Comparison of ENCODE assay signal across 2 cellular contexts in genomic region chr22:29208879-29209623, GRCh38.
TF ChIP-seq lines count a peak whose summit lies in the region.

No MANE protein-coding gene starts in this region.

TF ChIP-seq in HEK293, 187 proteins besides CTCF, POLR2A, EP300 and RAD21:
- TF ChIP-seq ZBTB7A (tag by site-specific recombination; IDR thresholded peaks at IDR 0.05; ENCODE audit: low read depth) (no peak), ZSCAN30 (tag by site-specific recombination; IDR thresholded peaks at IDR 0.05) (no peak), TSHZ1 (tag by site-specific recombination; IDR thresholded peaks at IDR 0.05; ENCODE audit: borderline replicate concordance) (no peak), ZNF830 (tag by site-specific recombination; IDR thresholded peaks at IDR 0.05; ENCODE audit: low read depth) (no peak), ZNF624 (tag by site-specific recombination; IDR thresholded peaks at IDR 0.05) (no peak), GLIS1 (tag by site-specific recombination; IDR thresholded peaks at IDR 0.05) (peak; percentile 72), ZFHX2 (tag by site-specific recombination; conservative IDR thresholded peaks at IDR 0.05) (peak; percentile 84), ZNF664 (tag by site-specific recombination; IDR thresholded peaks at IDR 0.05) (no peak), ZNF510 (tag by site-specific recombination; IDR thresholded peaks at IDR 0.05; ENCODE audit: insufficient replicate concordance) (no peak), SCRT2 (tag by site-specific recombination; IDR thresholded peaks at IDR 0.05) (no peak), ZNF133 (tag by site-specific recombination; IDR thresholded peaks at IDR 0.05) (no peak), EGR2 (tag by site-specific recombination; IDR thresholded peaks at IDR 0.05; ENCODE audit: low read depth) (peak; percentile 58), ZNF561 (tag by site-specific recombination; IDR thresholded peaks at IDR 0.05; ENCODE audit: borderline replicate concordance) (no peak), GLIS2 (tag by site-specific recombination; IDR thresholded peaks at IDR 0.05) (0 out of 2 replicates have a peak, but pooled peaks have one; percentile 44), ZNF501 (tag by site-specific recombination; IDR thresholded peaks at IDR 0.05) (no peak), ZNF26 (tag by site-specific recombination; IDR thresholded peaks at IDR 0.05) (no peak), REPIN1 (tag by site-specific recombination; IDR thresholded peaks at IDR 0.05; ENCODE audit: low read depth) (no peak), ZNF138 (tag by site-specific recombination; IDR thresholded peaks at IDR 0.05; ENCODE audit: borderline replicate concordance) (no peak), ZIC2 (tag by site-specific recombination; IDR thresholded peaks at IDR 0.05) (peak; percentile 58), ZNF785 (tag by site-specific recombination; IDR thresholded peaks at IDR 0.05) (no peak)

TF ChIP-seq in GM12878, 131 proteins besides CTCF, POLR2A, EP300 and RAD21 (continues in another document):
- TF ChIP-seq TBL1XR1 (IDR thresholded peaks at IDR 0.05; ENCODE audit: low read depth, low read length) (no peak), TCF3 (IDR thresholded peaks at IDR 0.05; ENCODE audit: borderline replicate concordance, insufficient read depth, low read depth, low read length) (no peak), POU2F2 (IDR thresholded peaks at IDR 0.05; ENCODE audit: borderline replicate concordance, low read depth, low read length) (0 out of 3 replicates have a peak, but pooled peaks have one; percentile 19), ETV6 (conservative IDR thresholded peaks at IDR 0.05 in 1 of 2, IDR thresholded peaks at IDR 0.05 in 1 of 2; ENCODE audit: borderline replicate concordance in 1 of 2, low read depth in 1 of 2) (no peak), SIX5 (IDR thresholded peaks at IDR 0.05; ENCODE audit: low read depth, low read length, severe bottlenecking) (no peak), KAT2A (conservative IDR thresholded peaks at IDR 0.05; ENCODE audit: control insufficient read depth, low read depth, low read length) (no peak), BACH1 (IDR thresholded peaks at IDR 0.05; ENCODE audit: borderline replicate concordance) (0 out of 2 replicates have a peak, but pooled peaks have one; percentile 20), MXI1 (IDR thresholded peaks at IDR 0.05; ENCODE audit: low read depth, low read length) (no peak), CREM (IDR thresholded peaks at IDR 0.05; ENCODE audit: low read depth) (no peak), YBX1 (IDR thresholded peaks at IDR 0.05) (no peak), ZSCAN29 (IDR thresholded peaks at IDR 0.05) (no peak), ZNF384 (IDR thresholded peaks at IDR 0.05; ENCODE audit: borderline replicate concordance, low read depth, low read length) (no peak), TCF7 (IDR thresholded peaks at IDR 0.05; ENCODE audit: borderline replicate concordance) (no peak), STAT3 (IDR thresholded peaks at IDR 0.05; ENCODE audit: low read depth, low read length) (no peak), NFIC (IDR thresholded peaks at IDR 0.05; ENCODE audit: low read depth, low read length) (no peak), POLR2AphosphoS5 (IDR thresholded peaks at IDR 0.05; ENCODE audit: low read length) (no peak), ASH2L (IDR thresholded peaks at IDR 0.05; ENCODE audit: borderline replicate concordance, low read depth) (no peak), ATF2 (IDR thresholded peaks at IDR 0.05; ENCODE audit: low read length) (no peak), SMARCA5 (IDR thresholded peaks at IDR 0.05) (peak; percentile 58; the same call in 1 of the 2 replicates), HCFC1 (IDR thresholded peaks at IDR 0.05; ENCODE audit: low read length) (no peak), NKRF (conservative IDR thresholded peaks at IDR 0.05) (peak; percentile 49; the same call in 1 of the 2 replicates), EGR1 (IDR thresholded peaks at IDR 0.05; ENCODE audit: borderline replicate concordance in 1 of 2, low read depth in 2 of 2, low read length in 2 of 2) (peak in 1 of 2 experiments; percentile 62; a peak in 1 of 3 replicates), NFYA (IDR thresholded peaks at IDR 0.05; ENCODE audit: borderline replicate concordance, low read depth, low read length) (no peak), RBBP5 (conservative IDR thresholded peaks at IDR 0.05) (no peak), NR2C2 (IDR thresholded peaks at IDR 0.05; ENCODE audit: borderline replicate concordance, control insufficient read depth, insufficient read length, low read depth) (no peak), IKZF2 (IDR thresholded peaks at IDR 0.05) (peak; percentile 31 to 46; a peak in 3 of 4 replicates), PAX5 (IDR thresholded peaks at IDR 0.05; ENCODE audit: borderline replicate concordance, low read depth, low read length) (peak; percentile 78), PML (IDR thresholded peaks at IDR 0.05; ENCODE audit: low read length) (no peak), BHLHE40 (IDR thresholded peaks at IDR 0.05; ENCODE audit: borderline replicate concordance in 1 of 2, low read depth in 2 of 2, low read length in 1 of 2) (peak; percentile 23 to 35; a peak in 1 of 4 replicates), RFX5 (IDR thresholded peaks at IDR 0.05; ENCODE audit: low read depth, low read length) (no peak), ZNF274 (IDR thresholded peaks at IDR 0.05; ENCODE audit: insufficient read depth, insufficient read length) (no peak), MYB (IDR thresholded peaks at IDR 0.05; ENCODE audit: borderline replicate concordance, low read depth, low read length) (no peak), SREBF2 (IDR thresholded peaks at IDR 0.05; ENCODE audit: low read length) (no peak), DPF2 (IDR thresholded peaks at IDR 0.05) (peak; percentile 49), ZNF622 (IDR thresholded peaks at IDR 0.05) (no peak), STAT1 (conservative IDR thresholded peaks at IDR 0.05) (no peak), POLR2AphosphoS2 (IDR thresholded peaks at IDR 0.05; ENCODE audit: low read depth, low read length) (no peak)
- TF ChIP-seq, protein P1, sequence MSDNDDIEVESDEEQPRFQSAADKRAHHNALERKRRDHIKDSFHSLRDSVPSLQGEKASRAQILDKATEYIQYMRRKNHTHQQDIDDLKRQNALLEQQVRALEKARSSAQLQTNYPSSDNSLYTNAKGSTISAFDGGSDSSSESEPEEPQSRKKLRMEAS (IDR thresholded peaks at IDR 0.05; ENCODE audit: low read depth, low read length), result no peak
- TF ChIP-seq, protein P2, sequence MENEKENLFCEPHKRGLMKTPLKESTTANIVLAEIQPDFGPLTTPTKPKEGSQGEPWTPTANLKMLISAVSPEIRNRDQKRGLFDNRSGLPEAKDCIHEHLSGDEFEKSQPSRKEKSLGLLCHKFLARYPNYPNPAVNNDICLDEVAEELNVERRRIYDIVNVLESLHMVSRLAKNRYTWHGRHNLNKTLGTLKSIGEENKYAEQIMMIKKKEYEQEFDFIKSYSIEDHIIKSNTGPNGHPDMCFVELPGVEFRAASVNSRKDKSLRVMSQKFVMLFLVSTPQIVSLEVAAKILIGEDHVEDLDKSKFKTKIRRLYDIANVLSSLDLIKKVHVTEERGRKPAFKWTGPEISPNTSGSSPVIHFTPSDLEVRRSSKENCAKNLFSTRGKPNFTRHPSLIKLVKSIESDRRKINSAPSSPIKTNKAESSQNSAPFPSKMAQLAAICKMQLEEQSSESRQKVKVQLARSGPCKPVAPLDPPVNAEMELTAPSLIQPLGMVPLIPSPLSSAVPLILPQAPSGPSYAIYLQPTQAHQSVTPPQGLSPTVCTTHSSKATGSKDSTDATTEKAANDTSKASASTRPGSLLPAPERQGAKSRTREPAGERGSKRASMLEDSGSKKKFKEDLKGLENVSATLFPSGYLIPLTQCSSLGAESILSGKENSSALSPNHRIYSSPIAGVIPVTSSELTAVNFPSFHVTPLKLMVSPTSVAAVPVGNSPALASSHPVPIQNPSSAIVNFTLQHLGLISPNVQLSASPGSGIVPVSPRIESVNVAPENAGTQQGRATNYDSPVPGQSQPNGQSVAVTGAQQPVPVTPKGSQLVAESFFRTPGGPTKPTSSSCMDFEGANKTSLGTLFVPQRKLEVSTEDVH (IDR thresholded peaks at IDR 0.05; ENCODE audit: low read depth, partially characterized antibody), result no peak
- TF ChIP-seq, protein P3, sequence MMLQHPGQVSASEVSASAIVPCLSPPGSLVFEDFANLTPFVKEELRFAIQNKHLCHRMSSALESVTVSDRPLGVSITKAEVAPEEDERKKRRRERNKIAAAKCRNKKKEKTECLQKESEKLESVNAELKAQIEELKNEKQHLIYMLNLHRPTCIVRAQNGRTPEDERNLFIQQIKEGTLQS (IDR thresholded peaks at IDR 0.05; ENCODE audit: borderline replicate concordance, extremely low read depth, low read depth, low read length), result no peak
- TF ChIP-seq, protein P4, sequence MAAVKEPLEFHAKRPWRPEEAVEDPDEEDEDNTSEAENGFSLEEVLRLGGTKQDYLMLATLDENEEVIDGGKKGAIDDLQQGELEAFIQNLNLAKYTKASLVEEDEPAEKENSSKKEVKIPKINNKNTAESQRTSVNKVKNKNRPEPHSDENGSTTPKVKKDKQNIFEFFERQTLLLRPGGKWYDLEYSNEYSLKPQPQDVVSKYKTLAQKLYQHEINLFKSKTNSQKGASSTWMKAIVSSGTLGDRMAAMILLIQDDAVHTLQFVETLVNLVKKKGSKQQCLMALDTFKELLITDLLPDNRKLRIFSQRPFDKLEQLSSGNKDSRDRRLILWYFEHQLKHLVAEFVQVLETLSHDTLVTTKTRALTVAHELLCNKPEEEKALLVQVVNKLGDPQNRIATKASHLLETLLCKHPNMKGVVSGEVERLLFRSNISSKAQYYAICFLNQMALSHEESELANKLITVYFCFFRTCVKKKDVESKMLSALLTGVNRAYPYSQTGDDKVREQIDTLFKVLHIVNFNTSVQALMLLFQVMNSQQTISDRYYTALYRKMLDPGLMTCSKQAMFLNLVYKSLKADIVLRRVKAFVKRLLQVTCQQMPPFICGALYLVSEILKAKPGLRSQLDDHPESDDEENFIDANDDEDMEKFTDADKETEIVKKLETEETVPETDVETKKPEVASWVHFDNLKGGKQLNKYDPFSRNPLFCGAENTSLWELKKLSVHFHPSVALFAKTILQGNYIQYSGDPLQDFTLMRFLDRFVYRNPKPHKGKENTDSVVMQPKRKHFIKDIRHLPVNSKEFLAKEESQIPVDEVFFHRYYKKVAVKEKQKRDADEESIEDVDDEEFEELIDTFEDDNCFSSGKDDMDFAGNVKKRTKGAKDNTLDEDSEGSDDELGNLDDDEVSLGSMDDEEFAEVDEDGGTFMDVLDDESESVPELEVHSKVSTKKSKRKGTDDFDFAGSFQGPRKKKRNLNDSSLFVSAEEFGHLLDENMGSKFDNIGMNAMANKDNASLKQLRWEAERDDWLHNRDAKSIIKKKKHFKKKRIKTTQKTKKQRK (IDR thresholded peaks at IDR 0.05; ENCODE audit: low read depth, low read length), result no peak
- TF ChIP-seq, protein P5, sequence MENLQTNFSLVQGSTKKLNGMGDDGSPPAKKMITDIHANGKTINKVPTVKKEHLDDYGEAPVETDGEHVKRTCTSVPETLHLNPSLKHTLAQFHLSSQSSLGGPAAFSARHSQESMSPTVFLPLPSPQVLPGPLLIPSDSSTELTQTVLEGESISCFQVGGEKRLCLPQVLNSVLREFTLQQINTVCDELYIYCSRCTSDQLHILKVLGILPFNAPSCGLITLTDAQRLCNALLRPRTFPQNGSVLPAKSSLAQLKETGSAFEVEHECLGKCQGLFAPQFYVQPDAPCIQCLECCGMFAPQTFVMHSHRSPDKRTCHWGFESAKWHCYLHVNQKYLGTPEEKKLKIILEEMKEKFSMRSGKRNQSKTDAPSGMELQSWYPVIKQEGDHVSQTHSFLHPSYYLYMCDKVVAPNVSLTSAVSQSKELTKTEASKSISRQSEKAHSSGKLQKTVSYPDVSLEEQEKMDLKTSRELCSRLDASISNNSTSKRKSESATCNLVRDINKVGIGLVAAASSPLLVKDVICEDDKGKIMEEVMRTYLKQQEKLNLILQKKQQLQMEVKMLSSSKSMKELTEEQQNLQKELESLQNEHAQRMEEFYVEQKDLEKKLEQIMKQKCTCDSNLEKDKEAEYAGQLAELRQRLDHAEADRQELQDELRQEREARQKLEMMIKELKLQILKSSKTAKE (IDR thresholded peaks at IDR 0.05; ENCODE audit: low read depth, poor library complexity, severe bottlenecking), result no peak
- TF ChIP-seq, protein P6, sequence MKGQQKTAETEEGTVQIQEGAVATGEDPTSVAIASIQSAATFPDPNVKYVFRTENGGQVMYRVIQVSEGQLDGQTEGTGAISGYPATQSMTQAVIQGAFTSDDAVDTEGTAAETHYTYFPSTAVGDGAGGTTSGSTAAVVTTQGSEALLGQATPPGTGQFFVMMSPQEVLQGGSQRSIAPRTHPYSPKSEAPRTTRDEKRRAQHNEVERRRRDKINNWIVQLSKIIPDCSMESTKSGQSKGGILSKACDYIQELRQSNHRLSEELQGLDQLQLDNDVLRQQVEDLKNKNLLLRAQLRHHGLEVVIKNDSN (IDR thresholded peaks at IDR 0.05; ENCODE audit: borderline replicate concordance, extremely low read length, insufficient read depth, low read depth, low read length), result no peak
- TF ChIP-seq, protein P7, sequence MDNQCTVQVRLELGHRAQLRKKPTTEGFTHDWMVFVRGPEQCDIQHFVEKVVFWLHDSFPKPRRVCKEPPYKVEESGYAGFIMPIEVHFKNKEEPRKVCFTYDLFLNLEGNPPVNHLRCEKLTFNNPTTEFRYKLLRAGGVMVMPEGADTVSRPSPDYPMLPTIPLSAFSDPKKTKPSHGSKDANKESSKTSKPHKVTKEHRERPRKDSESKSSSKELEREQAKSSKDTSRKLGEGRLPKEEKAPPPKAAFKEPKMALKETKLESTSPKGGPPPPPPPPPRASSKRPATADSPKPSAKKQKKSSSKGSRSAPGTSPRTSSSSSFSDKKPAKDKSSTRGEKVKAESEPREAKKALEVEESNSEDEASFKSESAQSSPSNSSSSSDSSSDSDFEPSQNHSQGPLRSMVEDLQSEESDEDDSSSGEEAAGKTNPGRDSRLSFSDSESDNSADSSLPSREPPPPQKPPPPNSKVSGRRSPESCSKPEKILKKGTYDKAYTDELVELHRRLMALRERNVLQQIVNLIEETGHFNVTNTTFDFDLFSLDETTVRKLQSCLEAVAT (IDR thresholded peaks at IDR 0.05), result peak; percentile 82
